In the genomic region with DNA sequence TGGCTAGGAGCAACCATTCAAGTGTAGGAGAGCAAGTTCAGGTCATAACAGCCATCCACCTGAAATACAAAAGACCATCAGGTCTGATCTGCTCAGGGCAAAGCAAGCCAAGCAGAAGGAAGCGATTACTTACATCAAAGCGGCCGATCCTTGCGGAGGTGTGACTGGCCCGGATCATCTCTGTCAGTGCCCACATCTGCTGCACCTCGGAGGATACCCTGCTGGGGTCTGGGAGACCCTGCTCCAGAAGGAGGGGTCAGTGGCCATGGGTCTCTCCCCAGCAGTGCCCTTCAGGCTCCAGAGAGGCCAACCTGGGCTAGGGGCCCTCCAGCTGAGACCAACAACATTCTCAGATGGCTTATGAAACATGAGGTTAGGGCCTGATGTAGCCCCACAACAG, we compare ENCODE assay signal across 21 cellular contexts.
"Had no signal": no experiment of that assay in that cellular context is flagged by ENCODE, and none has a peak within 500 bp of the region (broad histone marks: within the 10 kb centered on the region; RNA-seq: fewer than 3 reads in every experiment).

No MANE protein-coding gene starts in this region.

- H3K4me3 Mint-ChIP-seq: activated CD4-positive, alpha-beta T cell treated with anti-CD3 and anti-CD28 coated beads, Interleukin-2, amount 10 ng/mL, durations not matched to agents 7 days and 5 days; activated T-cell treated with anti-CD3 and anti-CD28 coated beads, Interleukin-2, amount 50 U/mL, for 4 hours; endodermal cell; stimulated activated naive CD8-positive, alpha-beta T cell treated with anti-CD3 and anti-CD28 coated beads, Interleukin-15, amount 100 ng/mL, for 72 hours had no signal

- ATAC-seq: activated naive CD4-positive, alpha-beta T cell treated with anti-CD3 and anti-CD28 coated beads, Interleukin-2, amount 50 U/mL, for 72 hours; activated T-cell treated with anti-CD3 and anti-CD28 coated beads, Interleukin-2, amount 50 U/mL, for 4 hours; gastroesophageal sphincter; heart left ventricle; left cardiac atrium; mucosa of descending colon; psoas muscle; stimulated activated naive CD8-positive, alpha-beta T cell treated with anti-CD3 and anti-CD28 coated beads, Interleukin-15, amount 100 ng/mL, for 72 hours had no signal

- H3K27ac Mint-ChIP-seq: endodermal cell; stimulated activated naive CD8-positive, alpha-beta T cell treated with anti-CD3 and anti-CD28 coated beads, Interleukin-15, amount 100 ng/mL, for 72 hours had no signal

- H3K27me3 Mint-ChIP-seq: activated CD4-positive, alpha-beta T cell treated with anti-CD3 and anti-CD28 coated beads, Interleukin-2, amount 10 ng/mL, durations not matched to agents 7 days and 5 days; stimulated activated naive CD8-positive, alpha-beta T cell treated with anti-CD3 and anti-CD28 coated beads, Interleukin-15, amount 100 ng/mL, for 72 hours had no signal

- DNase-seq: activated CD4-positive, alpha-beta T cell treated with anti-CD3 and anti-CD28 coated beads, Interleukin-2, amount 10 ng/mL, durations not matched to agents 7 days and 5 days; activated CD4-positive, CD25-positive, alpha-beta regulatory T cell treated with anti-CD3 and anti-CD28 coated beads, Interleukin-2, amount 50 U/mL, for 72 hours; activated CD8-positive, alpha-beta memory T cell treated with anti-CD3 and anti-CD28 coated beads, Interleukin-2, amount 50 U/mL, for 4 hours; activated effector memory CD4-positive, alpha-beta T cell treated with Interleukin-2 at 50 U/mL for 16 hours; activated T-cell treated with anti-CD3 and anti-CD28 coated beads, Interleukin-2, amount 50 U/mL, for 4 hours; amygdala; cerebellar nuclear complex; endodermal cell; islet precursor cell; left cardiac atrium; mesenchymal stem cell; stimulated activated CD4-positive, alpha-beta T cell treated with anti-CD3 and anti-CD28 coated beads, Interleukin-12 subunit alpha, Interleukin-12 subunit beta, amount 100 ng/mL, for 4 hours; stimulated activated CD4-positive, alpha-beta T cell treated with anti-CD3 and anti-CD28 coated beads, Interleukin-4, amount 100 ng/mL, for 4 hours; stimulated activated naive CD8-positive, alpha-beta T cell treated with anti-CD3 and anti-CD28 coated beads, Interleukin-15, amount 100 ng/mL, for 72 hours; uterus; WERI-Rb-1 had no signal

- H3K9me3 Mint-ChIP-seq: activated CD4-positive, alpha-beta T cell treated with anti-CD3 and anti-CD28 coated beads, Interleukin-2, amount 10 ng/mL, durations not matched to agents 7 days and 5 days; activated naive CD4-positive, alpha-beta T cell treated with anti-CD3 and anti-CD28 coated beads, Interleukin-2, amount 50 U/mL, for 72 hours; activated T-cell treated with anti-CD3 and anti-CD28 coated beads, Interleukin-2, amount 50 U/mL, for 4 hours; endodermal cell; stimulated activated naive CD8-positive, alpha-beta T cell treated with anti-CD3 and anti-CD28 coated beads, Interleukin-15, amount 100 ng/mL, for 72 hours had no signal

- H3K36me3 Mint-ChIP-seq: activated naive CD4-positive, alpha-beta T cell treated with anti-CD3 and anti-CD28 coated beads, Interleukin-2, amount 50 U/mL, for 72 hours had no signal
